17 cellular contexts compared by ENCODE assay signal in genomic region chr17:8803531-8804416, GRCh38. TPM values are rescaled to one million over a fixed set of nuclear protein-coding genes. Genes with fewer than 3 reads are reported as not detected.
A peak's percentile ranks its signal among the peaks of the same experiment; 100 is the strongest.
DNase-seq lines count a peak whose midpoint lies in the region; ATAC-seq and TF ChIP-seq lines count a peak whose summit lies in the region.
"Had no signal": no experiment of that assay in that cellular context is flagged by ENCODE, and none has a peak within 500 bp of the region (broad histone marks: within the 10 kb centered on the region; RNA-seq: fewer than 3 reads in every experiment).

No MANE protein-coding gene starts in this region.

- TF ChIP-seq POLR2A in heart left ventricle (IDR thresholded peaks at IDR 0.05): no peak

- DNase-seq in heart left ventricle (no peak), right atrium auricular region (ENCODE audit: low spot score) (no peak), NCI-H146 (lab: John Stamatoyannopoulos, UW) (peak; percentile 27), ecto neural progenitor cell (ENCODE audit: low spot score) (peak; percentile 49), cerebellar cortex (ENCODE audit: low spot score) (no peak)
- DNase-seq in stimulated activated CD4-positive, alpha-beta T cell treated with anti-CD3 and anti-CD28 coated beads, Interleukin-12 subunit alpha, Interleukin-12 subunit beta, amount 100 ng/mL, for 4 hours: no peak
- DNase-seq: activated naive CD4-positive, alpha-beta T cell treated with anti-CD3 and anti-CD28 coated beads, Interleukin-2, amount 50 U/mL, for 16 hours; GOT3; kidney glomerular epithelial cell; NCI-H226 had no signal

- H3K27ac ChIP-seq in heart left ventricle (no peak overlapping the region), right atrium auricular region (no peak overlapping the region)
- H3K27ac ChIP-seq: breast epithelium, C4-2B, HL-60, vagina had no signal

- intact Hi-C loops in heart left ventricle (cut with DNase I): loop anchor here in 8 of 10 donors (5.0 to 10.0 kb wide), 4 partner anchors 79 to 711 kb away; no protein-coding TSS in a partner anchor

- H3K4me3 ChIP-seq in heart left ventricle (no peak overlapping the region), right atrium auricular region (no peak overlapping the region)
- H3K4me3 ChIP-seq: breast epithelium, vagina had no signal

- H3K4me1 ChIP-seq in heart left ventricle (peaks cover 0 to 16% (median 0%) of the 10 kb centered on the region in 12 donors), right atrium auricular region (peaks cover 0 to 8% of the 10 kb centered on the region in 2 donors)

- WGBS in heart left ventricle, 4 donors: 72 to 83% (median 79%) methylated on average over 17 to 19 of the region's 19 CpGs

- peak in 1 of 12 donors; percentile 9 for TF ChIP-seq CTCF in heart left ventricle (IDR thresholded peaks at IDR 0.05)
- TF ChIP-seq CTCF in right atrium auricular region (IDR thresholded peaks at IDR 0.05): peak in 1 of 2 donors; percentile 30

- peaks cover 0 to 4% (median 0%) of the 10 kb centered on the region in 12 donors for H3K9me3 ChIP-seq in heart left ventricle
- peaks cover 0 to 4% of the 10 kb centered on the region in 2 donors for H3K9me3 ChIP-seq in right atrium auricular region
- H3K9me3 ChIP-seq: breast epithelium, vagina had no signal

- H3K36me3 ChIP-seq in heart left ventricle: no peaks in the 10 kb centered on the region
- H3K36me3 ChIP-seq in right atrium auricular region: no peaks in the 10 kb centered on the region
- H3K36me3 ChIP-seq: breast epithelium, vagina had no signal

- ATAC-seq in heart left ventricle: peak in 3 of 4 donors; percentile 58 to 68 (median 59)
- ATAC-seq in HG02623 (IDR thresholded peaks at IDR 0.05; ENCODE audit: unreplicated experiment): no peak
- ATAC-seq in GM21825 (IDR thresholded peaks at IDR 0.05; ENCODE audit: unreplicated experiment): no peak

- peaks cover 0 to 8% (median 2%) of the 10 kb centered on the region in 9 donors for H3K27me3 ChIP-seq in heart left ventricle
- no peaks in the 10 kb centered on the region for H3K27me3 ChIP-seq in right atrium auricular region
- H3K27me3 ChIP-seq: breast epithelium, vagina had no signal

RNA-seq across cellular contexts. Expression of gene MFSD6L, which starts 4.6 kb away (rescaled TPM):
- under 1 TPM in 2 of 9 donors, not detected in 7; 0.21 to 0.43 TPM for total RNA-seq in heart left ventricle
- under 1 TPM in 1 of 2 donors, not detected in 1; 0.08 TPM for polyA plus RNA-seq in heart left ventricle
- total RNA-seq in right atrium auricular region: under 1 TPM in 1 of 2 donors, not detected in 1; 0.12 TPM
- total RNA-seq: vagina had no signal

RNA-seq across cellular contexts. Expression of gene SPDYE4, which starts 45.4 kb away (rescaled TPM):
- total RNA-seq in heart left ventricle (not detected), right atrium auricular region (not detected)
- not detected for polyA plus RNA-seq in heart left ventricle
- total RNA-seq: breast epithelium, glomerular endothelial cell, vagina had no signal

RNA-seq across cellular contexts. Expression of gene CCDC42, which starts 59.1 kb away (rescaled TPM):
- under 1 TPM in 1 of 9 donors, not detected in 8; 0.61 TPM for total RNA-seq in heart left ventricle
- polyA plus RNA-seq in heart left ventricle: not detected
- total RNA-seq in right atrium auricular region: not detected
- total RNA-seq: breast epithelium, glomerular endothelial cell, vagina had no signal

Comparison
In these comparisons a context has a peak if more than half of its experiments do, and no peak if none do; other contexts are left out.
1. ATAC-seq: peak in heart left ventricle (3 of 4); none in HG02623 (single experiment) and GM21825 (single experiment).
2. DNase-seq: peak in NCI-H146 (single experiment) and ecto neural progenitor cell (single experiment); none in heart left ventricle (0 of 5), right atrium auricular region (single experiment), cerebellar cortex (single experiment) and stimulated activated CD4-positive, alpha-beta T cell treated with anti-CD3 and anti-CD28 coated beads, Interleukin-12 subunit alpha, Interleukin-12 subunit beta, amount 100 ng/mL, for 4 hours (single experiment).